Comparison of ENCODE assay signal across 8 cellular contexts in genomic region chr21:25563399-25564116, GRCh38. TPM values are rescaled to one million over a fixed set of nuclear protein-coding genes. Genes with fewer than 3 reads are reported as not detected.
A peak's percentile ranks its signal among the peaks of the same experiment; 100 is the strongest.
DNase-seq lines count a peak whose midpoint lies in the region; ATAC-seq and TF ChIP-seq lines count a peak whose summit lies in the region.

No MANE protein-coding gene starts in this region.

- no peak overlapping the region for H3K27ac Mint-ChIP-seq in mesothelial cell of epicardium
- H3K27ac Mint-ChIP-seq in progenitor cell of endocrine pancreas, result no peak overlapping the region

- TF ChIP-seq CTCF in GM10266 (IDR thresholded peaks at IDR 0.05; ENCODE audit: control insufficient read depth, insufficient read depth, low read depth, missing control alignments), result no peak
- no peak for TF ChIP-seq CTCF in mesothelial cell of epicardium (IDR thresholded peaks at IDR 0.05; ENCODE audit: unreplicated experiment)
- no peak for TF ChIP-seq CTCF in progenitor cell of endocrine pancreas (IDR thresholded peaks at IDR 0.05; ENCODE audit: unreplicated experiment)

- DNase-seq in GM10266 (ENCODE audit: extremely low spot score) (peak; percentile 59), UCSD-AML1 (lab: John Stamatoyannopoulos, UW; ENCODE audit: unreplicated experiment) (peak; percentile 40), mesothelial cell of epicardium (ENCODE audit: low spot score in 2 of 2, unreplicated experiment in 2 of 2) (no peak), D341Med (ENCODE audit: low spot score) (no peak), retina (no peak), progenitor cell of endocrine pancreas (ENCODE audit: low spot score, unreplicated experiment) (no peak), NCI-H1417 (lab: John Stamatoyannopoulos, UW) (no peak)

- H3K4me1 Mint-ChIP-seq in mesothelial cell of epicardium, result peaks cover 12% of the 10 kb centered on the region
- H3K4me1 Mint-ChIP-seq in progenitor cell of endocrine pancreas (ENCODE audit: low read depth), result peaks cover 2% of the 10 kb centered on the region

- H3K27me3 Mint-ChIP-seq in mesothelial cell of epicardium (ENCODE audit: low read depth) (peaks cover 8% of the 10 kb centered on the region), progenitor cell of endocrine pancreas (peaks cover 40% of the 10 kb centered on the region)

- H3K4me3 Mint-ChIP-seq in mesothelial cell of epicardium (peak overlapping the region; percentile 2), progenitor cell of endocrine pancreas (ENCODE audit: low read depth) (no peak overlapping the region)

- H3K9me3 Mint-ChIP-seq in mesothelial cell of epicardium (no peaks in the 10 kb centered on the region), progenitor cell of endocrine pancreas (ENCODE audit: low read depth) (no peaks in the 10 kb centered on the region)

- H3K36me3 Mint-ChIP-seq in mesothelial cell of epicardium (peaks cover 5% of the 10 kb centered on the region), progenitor cell of endocrine pancreas (ENCODE audit: insufficient read depth) (peaks cover 1% of the 10 kb centered on the region)

- peak; percentile 24 for ATAC-seq in HG03066 (IDR thresholded peaks at IDR 0.05; ENCODE audit: low read depth, unreplicated experiment)

RNA-seq across cellular contexts. Expression of gene MRPL39, which starts 43.7 kb away (rescaled TPM):
- total RNA-seq in mesothelial cell of epicardium (21.4 to 26.4 TPM (median 23.8 TPM) in 3 replicates), progenitor cell of endocrine pancreas (29.9 and 30.7 TPM in 2 replicates)

Comparison
In these comparisons a context has a peak if more than half of its experiments do, and no peak if none do; other contexts are left out.
1. DNase-seq: peak in GM10266 (single experiment) and UCSD-AML1 (single experiment); none in mesothelial cell of epicardium (0 of 2), D341Med (single experiment), retina (single experiment), progenitor cell of endocrine pancreas (single experiment) and NCI-H1417 (0 of 3).